In the genomic region with DNA sequence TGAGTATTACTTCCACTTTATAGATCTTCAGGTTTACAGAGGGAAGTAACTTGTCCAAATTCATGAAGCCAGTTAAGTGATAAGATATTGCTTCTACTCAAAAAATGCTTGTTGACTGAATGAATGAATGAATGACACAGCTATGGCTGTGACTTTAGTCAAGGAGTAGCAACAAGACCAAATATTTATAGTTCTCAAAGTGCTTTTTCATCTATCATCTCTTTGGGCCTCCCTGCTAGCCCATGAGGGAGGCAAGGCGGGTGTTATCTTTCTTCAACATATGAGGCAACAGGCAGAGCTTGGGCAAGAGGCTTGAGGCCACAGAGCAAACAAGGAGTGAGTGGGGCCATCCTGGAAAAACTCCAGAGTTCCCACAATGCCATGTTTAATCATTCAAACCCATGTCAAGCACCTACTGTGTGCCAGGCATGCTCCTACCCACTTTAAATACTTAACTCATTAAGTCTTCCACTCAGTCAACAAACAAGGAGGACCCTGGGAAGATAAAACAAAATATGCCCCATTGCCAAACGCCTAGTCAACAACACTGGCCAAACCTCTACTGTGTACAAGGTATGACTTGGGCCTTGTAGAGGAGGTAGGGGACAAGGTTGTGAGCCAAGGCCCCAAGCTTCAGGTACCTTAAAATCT, we compare ENCODE assay signal across 1 cellular context.
TF ChIP-seq lines count a peak whose summit lies in the region.

No MANE protein-coding gene starts in this region.

TF ChIP-seq in HepG2, 621 proteins besides CTCF, POLR2A, EP300 and RAD21 (continued from another document and continues in another):
- TF ChIP-seq, protein P1, sequence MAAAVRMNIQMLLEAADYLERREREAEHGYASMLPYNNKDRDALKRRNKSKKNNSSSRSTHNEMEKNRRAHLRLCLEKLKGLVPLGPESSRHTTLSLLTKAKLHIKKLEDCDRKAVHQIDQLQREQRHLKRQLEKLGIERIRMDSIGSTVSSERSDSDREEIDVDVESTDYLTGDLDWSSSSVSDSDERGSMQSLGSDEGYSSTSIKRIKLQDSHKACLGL (CRISPR knock-in tag; IDR thresholded peaks at IDR 0.05) = no peak
- TF ChIP-seq, protein P2, sequence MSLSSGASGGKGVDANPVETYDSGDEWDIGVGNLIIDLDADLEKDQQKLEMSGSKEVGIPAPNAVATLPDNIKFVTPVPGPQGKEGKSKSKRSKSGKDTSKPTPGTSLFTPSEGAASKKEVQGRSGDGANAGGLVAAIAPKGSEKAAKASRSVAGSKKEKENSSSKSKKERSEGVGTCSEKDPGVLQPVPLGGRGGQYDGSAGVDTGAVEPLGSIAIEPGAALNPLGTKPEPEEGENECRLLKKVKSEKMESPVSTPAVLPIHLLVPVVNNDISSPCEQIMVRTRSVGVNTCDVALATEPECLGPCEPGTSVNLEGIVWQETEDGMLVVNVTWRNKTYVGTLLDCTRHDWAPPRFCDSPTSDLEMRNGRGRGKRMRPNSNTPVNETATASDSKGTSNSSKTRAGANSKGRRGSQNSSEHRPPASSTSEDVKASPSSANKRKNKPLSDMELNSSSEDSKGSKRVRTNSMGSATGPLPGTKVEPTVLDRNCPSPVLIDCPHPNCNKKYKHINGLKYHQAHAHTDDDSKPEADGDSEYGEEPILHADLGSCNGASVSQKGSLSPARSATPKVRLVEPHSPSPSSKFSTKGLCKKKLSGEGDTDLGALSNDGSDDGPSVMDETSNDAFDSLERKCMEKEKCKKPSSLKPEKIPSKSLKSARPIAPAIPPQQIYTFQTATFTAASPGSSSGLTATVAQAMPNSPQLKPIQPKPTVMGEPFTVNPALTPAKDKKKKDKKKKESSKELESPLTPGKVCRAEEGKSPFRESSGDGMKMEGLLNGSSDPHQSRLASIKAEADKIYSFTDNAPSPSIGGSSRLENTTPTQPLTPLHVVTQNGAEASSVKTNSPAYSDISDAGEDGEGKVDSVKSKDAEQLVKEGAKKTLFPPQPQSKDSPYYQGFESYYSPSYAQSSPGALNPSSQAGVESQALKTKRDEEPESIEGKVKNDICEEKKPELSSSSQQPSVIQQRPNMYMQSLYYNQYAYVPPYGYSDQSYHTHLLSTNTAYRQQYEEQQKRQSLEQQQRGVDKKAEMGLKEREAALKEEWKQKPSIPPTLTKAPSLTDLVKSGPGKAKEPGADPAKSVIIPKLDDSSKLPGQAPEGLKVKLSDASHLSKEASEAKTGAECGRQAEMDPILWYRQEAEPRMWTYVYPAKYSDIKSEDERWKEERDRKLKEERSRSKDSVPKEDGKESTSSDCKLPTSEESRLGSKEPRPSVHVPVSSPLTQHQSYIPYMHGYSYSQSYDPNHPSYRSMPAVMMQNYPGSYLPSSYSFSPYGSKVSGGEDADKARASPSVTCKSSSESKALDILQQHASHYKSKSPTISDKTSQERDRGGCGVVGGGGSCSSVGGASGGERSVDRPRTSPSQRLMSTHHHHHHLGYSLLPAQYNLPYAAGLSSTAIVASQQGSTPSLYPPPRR (CRISPR knock-in tag; IDR thresholded peaks at IDR 0.05; ENCODE audit: borderline replicate concordance) = peak; percentile 97
- TF ChIP-seq, protein P3, sequence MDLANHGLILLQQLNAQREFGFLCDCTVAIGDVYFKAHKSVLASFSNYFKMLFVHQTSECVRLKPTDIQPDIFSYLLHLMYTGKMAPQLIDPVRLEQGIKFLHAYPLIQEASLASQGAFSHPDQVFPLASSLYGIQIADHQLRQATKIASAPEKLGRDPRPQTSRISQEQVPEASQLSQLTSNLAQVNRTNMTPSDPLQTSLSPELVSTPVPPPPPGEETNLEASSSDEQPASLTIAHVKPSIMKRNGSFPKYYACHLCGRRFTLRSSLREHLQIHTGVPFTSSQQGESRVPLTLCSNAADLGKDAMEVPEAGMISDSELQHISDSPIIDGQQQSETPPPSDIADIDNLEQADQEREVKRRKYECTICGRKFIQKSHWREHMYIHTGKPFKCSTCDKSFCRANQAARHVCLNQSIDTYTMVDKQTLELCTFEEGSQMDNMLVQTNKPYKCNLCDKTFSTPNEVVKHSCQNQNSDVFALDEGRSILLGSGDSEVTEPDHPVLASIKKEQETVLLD (CRISPR knock-in tag; IDR thresholded peaks at IDR 0.05; ENCODE audit: low read depth) = no peak
- TF ChIP-seq IKZF1 (IDR thresholded peaks at IDR 0.05) (no peak), ZNF350 (CRISPR knock-in tag; IDR thresholded peaks at IDR 0.05; ENCODE audit: borderline replicate concordance, low read depth) (peak; percentile 72; the same call in 1 of the 2 replicates), ZNF7 (CRISPR knock-in tag; IDR thresholded peaks at IDR 0.05) (peak; percentile 77; the same call in 1 of the 2 replicates), ZFAT (CRISPR knock-in tag; conservative IDR thresholded peaks at IDR 0.05) (no peak), ZNF343 (CRISPR knock-in tag; IDR thresholded peaks at IDR 0.05) (peak; percentile 57; the same call in 1 of the 2 replicates), PHF5A (CRISPR knock-in tag; IDR thresholded peaks at IDR 0.05; ENCODE audit: low read depth, unreplicated experiment) (peak; percentile 68), PHF20 (CRISPR knock-in tag; IDR thresholded peaks at IDR 0.05) (no peak), ZNF44 (CRISPR knock-in tag; IDR thresholded peaks at IDR 0.05) (peak; percentile 74; the same call in 1 of the 2 replicates), ZC3H4 (CRISPR knock-in tag; IDR thresholded peaks at IDR 0.05; ENCODE audit: borderline replicate concordance) (peak; percentile 39; the same call in 1 of the 2 replicates), HDAC1 (CRISPR knock-in tag; IDR thresholded peaks at IDR 0.05) (peak; percentile 96), KDM5A (IDR thresholded peaks at IDR 0.05; ENCODE audit: borderline replicate concordance, low read length) (peak; percentile 35; the same call in 1 of the 2 replicates), TEAD3 (CRISPR knock-in tag; optimal IDR thresholded peaks at IDR 0.05; ENCODE audit: borderline replicate concordance) (peak; percentile 94), ZFP90 (CRISPR knock-in tag; IDR thresholded peaks at IDR 0.05; ENCODE audit: borderline replicate concordance) (peak; percentile 100), TCF7 (IDR thresholded peaks at IDR 0.05; ENCODE audit: low read depth) (peak; percentile 97), AHR (CRISPR knock-in tag; IDR thresholded peaks at IDR 0.05) (peak; percentile 90; the same call in 1 of the 2 replicates), ZNF282 (IDR thresholded peaks at IDR 0.05; ENCODE audit: partially characterized antibody) (no peak), ZEB1 (IDR thresholded peaks at IDR 0.05; ENCODE audit: insufficient replicate concordance, low read depth) (peak; percentile 85)
- TF ChIP-seq, protein P4, sequence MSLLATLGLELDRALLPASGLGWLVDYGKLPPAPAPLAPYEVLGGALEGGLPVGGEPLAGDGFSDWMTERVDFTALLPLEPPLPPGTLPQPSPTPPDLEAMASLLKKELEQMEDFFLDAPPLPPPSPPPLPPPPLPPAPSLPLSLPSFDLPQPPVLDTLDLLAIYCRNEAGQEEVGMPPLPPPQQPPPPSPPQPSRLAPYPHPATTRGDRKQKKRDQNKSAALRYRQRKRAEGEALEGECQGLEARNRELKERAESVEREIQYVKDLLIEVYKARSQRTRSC (CRISPR knock-in tag; IDR thresholded peaks at IDR 0.05; ENCODE audit: low read depth) = 0 out of 2 replicates have a peak, but pooled peaks have one; percentile 70
- TF ChIP-seq, protein P5, sequence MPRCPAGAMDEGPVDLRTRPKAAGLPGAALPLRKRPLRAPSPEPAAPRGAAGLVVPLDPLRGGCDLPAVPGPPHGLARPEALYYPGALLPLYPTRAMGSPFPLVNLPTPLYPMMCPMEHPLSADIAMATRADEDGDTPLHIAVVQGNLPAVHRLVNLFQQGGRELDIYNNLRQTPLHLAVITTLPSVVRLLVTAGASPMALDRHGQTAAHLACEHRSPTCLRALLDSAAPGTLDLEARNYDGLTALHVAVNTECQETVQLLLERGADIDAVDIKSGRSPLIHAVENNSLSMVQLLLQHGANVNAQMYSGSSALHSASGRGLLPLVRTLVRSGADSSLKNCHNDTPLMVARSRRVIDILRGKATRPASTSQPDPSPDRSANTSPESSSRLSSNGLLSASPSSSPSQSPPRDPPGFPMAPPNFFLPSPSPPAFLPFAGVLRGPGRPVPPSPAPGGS (CRISPR knock-in tag; IDR thresholded peaks at IDR 0.05) = no peak
- TF ChIP-seq, protein P6, sequence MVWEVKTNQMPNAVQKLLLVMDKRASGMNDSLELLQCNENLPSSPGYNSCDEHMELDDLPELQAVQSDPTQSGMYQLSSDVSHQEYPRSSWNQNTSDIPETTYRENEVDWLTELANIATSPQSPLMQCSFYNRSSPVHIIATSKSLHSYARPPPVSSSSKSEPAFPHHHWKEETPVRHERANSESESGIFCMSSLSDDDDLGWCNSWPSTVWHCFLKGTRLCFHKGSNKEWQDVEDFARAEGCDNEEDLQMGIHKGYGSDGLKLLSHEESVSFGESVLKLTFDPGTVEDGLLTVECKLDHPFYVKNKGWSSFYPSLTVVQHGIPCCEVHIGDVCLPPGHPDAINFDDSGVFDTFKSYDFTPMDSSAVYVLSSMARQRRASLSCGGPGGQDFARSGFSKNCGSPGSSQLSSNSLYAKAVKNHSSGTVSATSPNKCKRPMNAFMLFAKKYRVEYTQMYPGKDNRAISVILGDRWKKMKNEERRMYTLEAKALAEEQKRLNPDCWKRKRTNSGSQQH (CRISPR knock-in tag; IDR thresholded peaks at IDR 0.05; ENCODE audit: low read depth) = peak; percentile 97
- TF ChIP-seq, protein P7, sequence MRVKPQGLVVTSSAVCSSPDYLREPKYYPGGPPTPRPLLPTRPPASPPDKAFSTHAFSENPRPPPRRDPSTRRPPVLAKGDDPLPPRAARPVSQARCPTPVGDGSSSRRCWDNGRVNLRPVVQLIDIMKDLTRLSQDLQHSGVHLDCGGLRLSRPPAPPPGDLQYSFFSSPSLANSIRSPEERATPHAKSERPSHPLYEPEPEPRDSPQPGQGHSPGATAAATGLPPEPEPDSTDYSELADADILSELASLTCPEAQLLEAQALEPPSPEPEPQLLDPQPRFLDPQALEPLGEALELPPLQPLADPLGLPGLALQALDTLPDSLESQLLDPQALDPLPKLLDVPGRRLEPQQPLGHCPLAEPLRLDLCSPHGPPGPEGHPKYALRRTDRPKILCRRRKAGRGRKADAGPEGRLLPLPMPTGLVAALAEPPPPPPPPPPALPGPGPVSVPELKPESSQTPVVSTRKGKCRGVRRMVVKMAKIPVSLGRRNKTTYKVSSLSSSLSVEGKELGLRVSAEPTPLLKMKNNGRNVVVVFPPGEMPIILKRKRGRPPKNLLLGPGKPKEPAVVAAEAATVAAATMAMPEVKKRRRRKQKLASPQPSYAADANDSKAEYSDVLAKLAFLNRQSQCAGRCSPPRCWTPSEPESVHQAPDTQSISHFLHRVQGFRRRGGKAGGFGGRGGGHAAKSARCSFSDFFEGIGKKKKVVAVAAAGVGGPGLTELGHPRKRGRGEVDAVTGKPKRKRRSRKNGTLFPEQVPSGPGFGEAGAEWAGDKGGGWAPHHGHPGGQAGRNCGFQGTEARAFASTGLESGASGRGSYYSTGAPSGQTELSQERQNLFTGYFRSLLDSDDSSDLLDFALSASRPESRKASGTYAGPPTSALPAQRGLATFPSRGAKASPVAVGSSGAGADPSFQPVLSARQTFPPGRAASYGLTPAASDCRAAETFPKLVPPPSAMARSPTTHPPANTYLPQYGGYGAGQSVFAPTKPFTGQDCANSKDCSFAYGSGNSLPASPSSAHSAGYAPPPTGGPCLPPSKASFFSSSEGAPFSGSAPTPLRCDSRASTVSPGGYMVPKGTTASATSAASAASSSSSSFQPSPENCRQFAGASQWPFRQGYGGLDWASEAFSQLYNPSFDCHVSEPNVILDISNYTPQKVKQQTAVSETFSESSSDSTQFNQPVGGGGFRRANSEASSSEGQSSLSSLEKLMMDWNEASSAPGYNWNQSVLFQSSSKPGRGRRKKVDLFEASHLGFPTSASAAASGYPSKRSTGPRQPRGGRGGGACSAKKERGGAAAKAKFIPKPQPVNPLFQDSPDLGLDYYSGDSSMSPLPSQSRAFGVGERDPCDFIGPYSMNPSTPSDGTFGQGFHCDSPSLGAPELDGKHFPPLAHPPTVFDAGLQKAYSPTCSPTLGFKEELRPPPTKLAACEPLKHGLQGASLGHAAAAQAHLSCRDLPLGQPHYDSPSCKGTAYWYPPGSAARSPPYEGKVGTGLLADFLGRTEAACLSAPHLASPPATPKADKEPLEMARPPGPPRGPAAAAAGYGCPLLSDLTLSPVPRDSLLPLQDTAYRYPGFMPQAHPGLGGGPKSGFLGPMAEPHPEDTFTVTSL (CRISPR knock-in tag; IDR thresholded peaks at IDR 0.05; ENCODE audit: borderline replicate concordance) = peak; percentile 86
- TF ChIP-seq, protein P8, sequence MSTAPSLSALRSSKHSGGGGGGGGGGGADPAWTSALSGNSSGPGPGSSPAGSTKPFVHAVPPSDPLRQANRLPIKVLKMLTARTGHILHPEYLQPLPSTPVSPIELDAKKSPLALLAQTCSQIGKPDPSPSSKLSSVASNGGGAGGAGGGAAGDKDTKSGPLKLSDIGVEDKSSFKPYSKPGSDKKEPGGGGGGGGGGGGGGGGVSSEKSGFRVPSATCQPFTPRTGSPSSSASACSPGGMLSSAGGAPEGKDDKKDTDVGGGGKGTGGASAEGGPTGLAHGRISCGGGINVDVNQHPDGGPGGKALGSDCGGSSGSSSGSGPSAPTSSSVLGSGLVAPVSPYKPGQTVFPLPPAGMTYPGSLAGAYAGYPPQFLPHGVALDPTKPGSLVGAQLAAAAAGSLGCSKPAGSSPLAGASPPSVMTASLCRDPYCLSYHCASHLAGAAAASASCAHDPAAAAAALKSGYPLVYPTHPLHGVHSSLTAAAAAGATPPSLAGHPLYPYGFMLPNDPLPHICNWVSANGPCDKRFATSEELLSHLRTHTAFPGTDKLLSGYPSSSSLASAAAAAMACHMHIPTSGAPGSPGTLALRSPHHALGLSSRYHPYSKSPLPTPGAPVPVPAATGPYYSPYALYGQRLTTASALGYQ (CRISPR knock-in tag; IDR thresholded peaks at IDR 0.05) = peak; percentile 96
- TF ChIP-seq, protein P9, sequence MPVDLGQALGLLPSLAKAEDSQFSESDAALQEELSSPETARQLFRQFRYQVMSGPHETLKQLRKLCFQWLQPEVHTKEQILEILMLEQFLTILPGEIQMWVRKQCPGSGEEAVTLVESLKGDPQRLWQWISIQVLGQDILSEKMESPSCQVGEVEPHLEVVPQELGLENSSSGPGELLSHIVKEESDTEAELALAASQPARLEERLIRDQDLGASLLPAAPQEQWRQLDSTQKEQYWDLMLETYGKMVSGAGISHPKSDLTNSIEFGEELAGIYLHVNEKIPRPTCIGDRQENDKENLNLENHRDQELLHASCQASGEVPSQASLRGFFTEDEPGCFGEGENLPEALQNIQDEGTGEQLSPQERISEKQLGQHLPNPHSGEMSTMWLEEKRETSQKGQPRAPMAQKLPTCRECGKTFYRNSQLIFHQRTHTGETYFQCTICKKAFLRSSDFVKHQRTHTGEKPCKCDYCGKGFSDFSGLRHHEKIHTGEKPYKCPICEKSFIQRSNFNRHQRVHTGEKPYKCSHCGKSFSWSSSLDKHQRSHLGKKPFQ (CRISPR knock-in tag; IDR thresholded peaks at IDR 0.05; ENCODE audit: insufficient replicate concordance) = no peak
- TF ChIP-seq, protein P10, sequence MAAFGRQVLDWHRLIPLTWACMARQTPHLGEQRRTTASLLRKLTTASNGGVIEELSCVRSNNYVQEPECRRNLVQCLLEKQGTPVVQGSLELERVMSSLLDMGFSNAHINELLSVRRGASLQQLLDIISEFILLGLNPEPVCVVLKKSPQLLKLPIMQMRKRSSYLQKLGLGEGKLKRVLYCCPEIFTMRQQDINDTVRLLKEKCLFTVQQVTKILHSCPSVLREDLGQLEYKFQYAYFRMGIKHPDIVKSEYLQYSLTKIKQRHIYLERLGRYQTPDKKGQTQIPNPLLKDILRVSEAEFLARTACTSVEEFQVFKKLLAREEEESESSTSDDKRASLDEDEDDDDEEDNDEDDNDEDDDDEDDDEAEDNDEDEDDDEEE (CRISPR knock-in tag; IDR thresholded peaks at IDR 0.05) = 0 out of 2 replicates have a peak, but pooled peaks have one; percentile 19
